11 cellular contexts compared by ENCODE assay signal in the genomic region with DNA sequence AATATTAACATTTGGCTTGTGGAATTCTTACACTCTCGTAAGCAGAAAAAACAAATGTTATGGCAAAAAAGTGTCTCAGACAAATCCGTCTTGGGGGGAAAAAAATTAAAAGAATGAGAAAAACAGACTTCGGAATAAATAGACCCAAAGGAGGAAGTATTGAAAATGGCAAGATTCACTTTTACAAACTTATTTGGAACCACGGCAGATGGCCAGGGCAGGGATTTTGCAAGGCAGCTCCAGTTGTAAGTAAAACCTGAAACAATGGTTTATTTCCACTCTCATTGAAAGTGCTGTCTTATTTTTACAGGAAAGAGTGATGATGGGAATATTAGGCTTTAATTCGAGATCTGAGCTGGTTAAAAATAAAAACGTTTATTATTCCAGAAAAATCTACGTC. TPM values are rescaled to one million over a fixed set of nuclear protein-coding genes. Genes with fewer than 3 reads are reported as not detected.
A peak's percentile ranks its signal among the peaks of the same experiment; 100 is the strongest.
DNase-seq lines count a peak whose midpoint lies in the region; ATAC-seq and TF ChIP-seq lines count a peak whose summit lies in the region.
"Had no signal": no experiment of that assay in that cellular context is flagged by ENCODE, and none has a peak within 500 bp of the region (broad histone marks: within the 10 kb centered on the region; RNA-seq: fewer than 3 reads in every experiment).

No MANE protein-coding gene starts in this region.

- H3K36me3 ChIP-seq in MM.1S (replicated peaks; ENCODE audit: insufficient read depth, low read length) (no peaks in the 10 kb centered on the region), colonic mucosa (no peaks in the 10 kb centered on the region)

- H3K27ac ChIP-seq in MM.1S (ENCODE audit: low read length) (no peak overlapping the region), colonic mucosa (peak overlapping the region; percentile 95)

- no peaks in the 10 kb centered on the region for H3K27me3 ChIP-seq in MM.1S (replicated peaks; ENCODE audit: insufficient read depth, low read length)
- no peaks in the 10 kb centered on the region for H3K27me3 ChIP-seq in colonic mucosa

- H3K27ac Mint-ChIP-seq in CD14-positive monocyte (peak overlapping the region; percentile 98 to 100 (median 99)), osteocyte (ENCODE audit: unreplicated experiment) (peak overlapping the region; percentile 98)

- H3F3A ChIP-seq in MM.1S (ENCODE audit: insufficient read depth, low read length): peaks cover 14% of the 10 kb centered on the region

- no peak for TF ChIP-seq CTCF in CD14-positive monocyte (IDR thresholded peaks at IDR 0.05)
- TF ChIP-seq CTCF in MM.1S (IDR thresholded peaks at IDR 0.05; ENCODE audit: low read length): no peak
- TF ChIP-seq CTCF in colonic mucosa (IDR thresholded peaks at IDR 0.05): no peak
- TF ChIP-seq CTCF in osteocyte (IDR thresholded peaks at IDR 0.05): no peak

- H4K20me1 ChIP-seq in MM.1S (ENCODE audit: insufficient read depth, low read length): no peaks in the 10 kb centered on the region

- H3K79me2 ChIP-seq in MM.1S (ENCODE audit: low read length): peaks cover 8% of the 10 kb centered on the region; the same call in 1 of the 2 replicates

- H3K4me1 Mint-ChIP-seq in CD14-positive monocyte (peaks cover 44% of the 10 kb centered on the region), osteocyte (ENCODE audit: unreplicated experiment) (peaks cover 47% of the 10 kb centered on the region)

- H3K27me3 Mint-ChIP-seq in CD14-positive monocyte (ENCODE audit: low read depth in 3 of 3) (no peaks in the 10 kb centered on the region), osteocyte (ENCODE audit: unreplicated experiment) (no peaks in the 10 kb centered on the region)

- intact Hi-C loops in CD14-positive monocyte (cut with micrococcal nuclease) (loop anchor here (1.0 to 10.0 kb wide), 4 partner anchors 34 to 732 kb away; no protein-coding TSS in a partner anchor), colonic mucosa (cut with DNase I) (loop anchor here (10.0 kb wide), 1 partner anchor 248 kb away; no protein-coding TSS in a partner anchor), sciatic nerve (cut with DNase I) (no loop called here)

- no peaks in the 10 kb centered on the region for H3K9me3 ChIP-seq in MM.1S (replicated peaks; ENCODE audit: insufficient read depth, low read length)
- H3K9me3 ChIP-seq in colonic mucosa: no peaks in the 10 kb centered on the region

- H3K4me3 ChIP-seq in MM.1S (ENCODE audit: low read length) (no peak overlapping the region), colonic mucosa (no peak overlapping the region)

- H3K4me2 ChIP-seq in MM.1S (ENCODE audit: low read depth, low read length): peak overlapping the region; percentile 98; the same call in 1 of the 2 replicates

- no peak for DNase-seq in CD14-positive monocyte (ENCODE audit: low spot score)
- DNase-seq in MM.1S: no peak
- DNase-seq in colonic mucosa: no peak
- no peak for DNase-seq in osteocyte (ENCODE audit: extremely low spot score, unreplicated experiment)
- DNase-seq in NCI-H345 (lab: John Stamatoyannopoulos, UW): no peak
- no peak for DNase-seq in cerebellum (ENCODE audit: low spot score)
- no peak for DNase-seq in sciatic nerve (ENCODE audit: low spot score)
- DNase-seq: amniotic stem cell, NCI-H187, occipital lobe had no signal

- H3K36me3 Mint-ChIP-seq in CD14-positive monocyte (peaks cover 0 to 3% of the 10 kb centered on the region in 2 donors), osteocyte (ENCODE audit: unreplicated experiment) (no peaks in the 10 kb centered on the region)

- H3K4me3 Mint-ChIP-seq in CD14-positive monocyte: peak overlapping the region; percentile 84 to 94
- H3K4me3 Mint-ChIP-seq in osteocyte (ENCODE audit: unreplicated experiment): peak overlapping the region; percentile 85

- H3K4me1 ChIP-seq in MM.1S (ENCODE audit: low read length) (peaks cover 29% of the 10 kb centered on the region), colonic mucosa (no peaks in the 10 kb centered on the region)

- no peaks in the 10 kb centered on the region for H3K9me2 ChIP-seq in MM.1S (replicated peaks; ENCODE audit: insufficient read depth, low read length)

- ATAC-seq in HG03045 (IDR thresholded peaks at IDR 0.05; ENCODE audit: unreplicated experiment) (no peak), sciatic nerve (no peak)

- no peak overlapping the region for H2AFZ ChIP-seq in MM.1S (ENCODE audit: low read length)

- peaks cover 0 to 2% (median 0%) of the 10 kb centered on the region in 7 donors for H3K9me3 Mint-ChIP-seq in CD14-positive monocyte
- H3K9me3 Mint-ChIP-seq in osteocyte (ENCODE audit: unreplicated experiment): no peaks in the 10 kb centered on the region

- H3K9ac ChIP-seq in MM.1S (ENCODE audit: low read length) (no peak overlapping the region), colonic mucosa (ENCODE audit: low read depth in 2 of 2, low read length in 2 of 2) (no peak overlapping the region)

RNA-seq across cellular contexts. Expression of a gene that starts 1.5 kb away (rescaled TPM):
- 1 to 10 TPM; 5.4 to 9.3 TPM for polyA plus RNA-seq in CD14-positive monocyte
- total RNA-seq in colonic mucosa (1 to 10 TPM; 2.7 to 4.3 TPM), osteocyte (4.8 and 6.7 TPM in 2 replicates), cerebellum (3.8 TPM), sciatic nerve (15.3 TPM)
